In the genomic region with DNA sequence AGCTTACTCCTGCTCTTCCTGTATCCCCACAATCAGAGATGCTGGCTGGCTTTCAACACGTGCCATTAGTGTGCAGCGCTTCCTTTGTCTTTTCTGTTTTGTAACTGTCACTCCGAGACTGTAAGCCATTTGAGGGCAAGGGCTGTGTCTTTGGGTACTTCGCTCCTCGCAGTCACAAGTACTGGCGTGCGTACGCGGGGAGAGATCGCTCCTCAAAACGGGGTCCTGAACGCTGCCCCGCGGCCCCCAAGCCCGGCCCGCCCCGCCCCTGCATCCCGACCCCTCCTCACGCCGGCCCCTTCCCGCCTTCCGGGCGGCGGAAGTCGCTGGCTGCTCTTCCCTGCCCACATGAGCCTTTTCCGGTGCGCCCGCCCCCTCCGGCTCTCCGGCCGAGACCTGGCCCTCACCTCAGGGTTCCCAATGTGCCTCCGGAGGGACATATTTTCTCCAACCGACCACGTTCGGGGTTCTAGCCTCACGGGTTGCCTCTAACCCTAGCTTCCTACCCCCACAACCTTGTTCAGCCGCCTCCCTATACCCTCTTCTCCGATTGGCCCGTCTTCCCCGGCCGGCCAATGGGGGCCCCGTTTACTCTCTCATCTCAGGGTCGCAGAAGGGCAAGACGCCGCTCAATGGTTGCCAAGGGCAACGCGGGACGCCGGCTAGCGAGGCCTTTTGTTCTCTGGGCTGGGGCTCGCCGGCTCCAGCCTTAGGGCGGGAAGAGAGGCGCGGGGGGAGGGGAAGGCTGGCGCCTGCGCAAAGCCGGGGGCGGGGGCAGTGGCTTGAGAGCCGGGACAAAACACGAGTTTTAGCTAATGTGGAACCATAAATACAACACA, we compare ENCODE assay signal across 8 cellular contexts. TPM values are rescaled to one million over a fixed set of nuclear protein-coding genes. Genes with fewer than 3 reads are reported as not detected.
DNase-seq lines count a peak whose midpoint lies in the region; ATAC-seq and TF ChIP-seq lines count a peak whose summit lies in the region.

A gene with protein sequence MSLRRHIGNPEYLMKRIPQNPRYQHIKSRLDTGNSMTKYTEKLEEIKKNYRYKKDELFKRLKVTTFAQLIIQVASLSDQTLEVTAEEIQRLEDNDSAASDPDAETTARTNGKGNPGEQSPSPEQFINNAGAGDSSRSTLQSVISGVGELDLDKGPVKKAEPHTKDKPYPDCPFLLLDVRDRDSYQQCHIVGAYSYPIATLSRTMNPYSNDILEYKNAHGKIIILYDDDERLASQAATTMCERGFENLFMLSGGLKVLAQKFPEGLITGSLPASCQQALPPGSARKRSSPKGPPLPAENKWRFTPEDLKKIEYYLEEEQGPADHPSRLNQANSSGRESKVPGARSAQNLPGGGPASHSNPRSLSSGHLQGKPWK (minus strand): TSS at position 490 of the 839 bp plus-strand sequence. CDS start 50 bp downstream, at position 440.

- H3K9ac ChIP-seq in mucosa of rectum (ENCODE audit: low read depth in 1 of 2, low read length in 2 of 2): peak within 1 kb of the TSS; percentile 85 to 87

- DNase-seq in DMS153 treated with DMSO at 0.1 percent for 48 hours (lab: John Stamatoyannopoulos, UW; ENCODE audit: unreplicated experiment) (peak; percentile 94), KBM-7 (peak; percentile 99), erythroblast (lab: John Stamatoyannopoulos, UW) (peak; percentile 95 to 98)
- DNase-seq in activated T-cell treated with anti-CD3 and anti-CD28 coated beads, Interleukin-2, amount 50 U/mL, for 4 hours: peak; percentile 88
- DNase-seq in stimulated activated CD8-positive, alpha-beta memory T cell treated with anti-CD3 and anti-CD28 coated beads, Interleukin-4, amount 100 ng/mL, for 4 hours (ENCODE audit: low read depth in 2 of 2, low spot score in 1 of 2): peak; percentile 75 to 83

- peak; percentile 45 for TF ChIP-seq POLR2A in erythroblast (IDR thresholded peaks at IDR 0.05; ENCODE audit: low read length)

- in situ Hi-C loops in KBM-7 (cut with MboI; ENCODE audit: low pct_unique_long_range_greater_than_20kb, low sequenced_read_pairs): no loop called here

- ATAC-seq in GM21723 (IDR thresholded peaks at IDR 0.05; ENCODE audit: unreplicated experiment): peak; percentile 99
- ATAC-seq in activated T-cell treated with anti-CD3 and anti-CD28 coated beads, Interleukin-2, amount 50 U/mL, for 4 hours: peak; percentile 98

- no peaks in the 10 kb centered on the region for H3K9me3 ChIP-seq in mucosa of rectum (ENCODE audit: control insufficient read depth in 2 of 2, low read length in 2 of 2)

- peaks cover 3% of the 10 kb centered on the region for H3K27me3 Mint-ChIP-seq in activated T-cell treated with anti-CD3 and anti-CD28 coated beads, Interleukin-2, amount 50 U/mL, for 4 hours (ENCODE audit: low read depth)

- H3K4me3 ChIP-seq in mucosa of rectum (ENCODE audit: low read length in 2 of 2): peak within 1 kb of the TSS; percentile 94

- no peaks in the 10 kb centered on the region for H3K36me3 Mint-ChIP-seq in activated T-cell treated with anti-CD3 and anti-CD28 coated beads, Interleukin-2, amount 50 U/mL, for 4 hours (ENCODE audit: insufficient read depth)

- H3K4me1 ChIP-seq in mucosa of rectum (ENCODE audit: control insufficient read depth in 2 of 2, insufficient read depth in 2 of 2, low read length in 2 of 2): peaks cover 3 to 8% of the 10 kb centered on the region in 2 donors

- H3K27ac ChIP-seq in mucosa of rectum (ENCODE audit: low read depth in 2 of 2, low read length in 2 of 2): peak within 1 kb of the TSS; percentile 80 to 81

- peaks cover 28% of the 10 kb centered on the region for H3K4me1 Mint-ChIP-seq in activated T-cell treated with anti-CD3 and anti-CD28 coated beads, Interleukin-2, amount 50 U/mL, for 4 hours (ENCODE audit: low read depth)

- H3K36me3 ChIP-seq in mucosa of rectum (ENCODE audit: control insufficient read depth in 2 of 2, insufficient read depth in 2 of 2, low read length in 2 of 2): no peaks in the 10 kb centered on the region

- H3K9me3 Mint-ChIP-seq in activated T-cell treated with anti-CD3 and anti-CD28 coated beads, Interleukin-2, amount 50 U/mL, for 4 hours: no peaks in the 10 kb centered on the region

- H3K27me3 ChIP-seq in mucosa of rectum (ENCODE audit: control insufficient read depth in 2 of 2, insufficient read depth in 2 of 2, low read length in 2 of 2): no peaks in the 10 kb centered on the region

- H3K4me3 Mint-ChIP-seq in activated T-cell treated with anti-CD3 and anti-CD28 coated beads, Interleukin-2, amount 50 U/mL, for 4 hours: peak within 1 kb of the TSS; percentile 99

TF ChIP-seq in PFSK-1, 5 proteins besides CTCF, POLR2A, EP300 and RAD21:
- TF ChIP-seq TAF1 (IDR thresholded peaks at IDR 0.05; ENCODE audit: borderline replicate concordance, insufficient read depth, low read length): 0 out of 2 replicates have a peak, but pooled peaks have one; percentile 33
- TF ChIP-seq POLR2AphosphoS5 (IDR thresholded peaks at IDR 0.05; ENCODE audit: low read depth, low read length): 0 out of 2 replicates have a peak, but pooled peaks have one; percentile 3
- no peak for TF ChIP-seq REST (IDR thresholded peaks at IDR 0.05; ENCODE audit: insufficient read depth in 1 of 2, low read depth in 2 of 2, low read length in 2 of 2)
- peak; percentile 90 for TF ChIP-seq SIN3A (IDR thresholded peaks at IDR 0.05; ENCODE audit: borderline replicate concordance, insufficient read depth, low read length)

RNA-seq across cellular contexts. Expression of the gene that starts here (rescaled TPM):
- 12.0 TPM for polyA plus RNA-seq in PFSK-1 (2012; ENCODE audit: insufficient read length, low read depth)
- 10 to 100 TPM in 2 of 3 donors, 1 to 10 TPM in 1; 9.5 to 13.9 (median 13.2) TPM for total RNA-seq in activated T-cell treated with anti-CD3 and anti-CD28 coated beads, Interleukin-2, amount 50 U/mL, for 4 hours

Comparison
In these comparisons a context has a peak if more than half of its experiments do, and no peak if none do; other contexts are left out.
1. Peak in every context shown above with its lines: DNase-seq, ATAC-seq, H3K4me3 ChIP-seq and H3K27ac ChIP-seq.